In the genomic region with DNA sequence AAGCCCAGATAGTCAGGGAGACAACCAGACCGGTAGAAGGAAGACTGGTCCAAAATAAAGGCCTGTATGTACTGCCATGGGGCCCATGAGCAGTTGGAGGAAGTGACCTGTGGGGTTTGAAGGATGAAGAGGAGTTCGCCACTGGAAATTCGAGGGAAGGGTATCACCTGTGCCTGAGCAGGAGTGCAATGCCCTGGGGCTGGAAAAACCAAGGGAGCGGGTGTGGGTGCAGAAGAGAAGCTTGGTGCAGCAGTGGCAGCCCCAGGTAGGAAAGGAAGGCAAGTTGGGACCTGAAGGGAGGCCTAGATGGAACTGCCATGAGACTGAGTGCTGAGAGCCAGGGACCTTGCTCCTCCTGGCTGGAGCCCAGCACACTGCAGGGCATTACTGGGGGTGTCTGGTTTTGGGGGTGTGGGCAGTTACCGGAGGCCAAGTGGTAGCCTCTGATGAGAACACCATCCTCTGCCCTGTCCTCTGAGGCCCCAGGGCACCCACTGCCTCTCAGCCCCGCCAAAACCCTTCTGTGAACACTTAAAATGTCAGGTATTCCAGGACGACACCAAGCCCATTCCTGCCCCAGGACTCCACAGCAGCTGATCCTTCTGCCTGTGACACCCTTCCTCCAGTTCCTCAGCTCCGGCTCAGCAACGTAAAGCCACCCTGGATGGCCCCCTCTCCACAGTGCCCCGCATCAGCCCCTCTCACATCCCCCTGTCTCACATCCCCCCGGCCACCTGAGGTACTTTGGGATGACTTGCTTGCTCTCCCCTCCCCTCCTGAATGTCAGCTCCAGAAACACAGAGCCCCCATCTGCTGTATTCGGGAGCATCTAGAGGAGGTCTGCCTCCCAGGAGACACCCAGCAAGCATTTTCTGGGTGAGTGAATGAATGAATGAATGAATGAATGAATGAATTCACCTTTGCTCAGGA, we compare ENCODE assay signal across 1 cellular context.
TF ChIP-seq lines count a peak whose summit lies in the region.

No MANE protein-coding gene starts in this region.

TF ChIP-seq in H1, 55 proteins besides CTCF, POLR2A, EP300 and RAD21:
- no peak for TF ChIP-seq CBX5 (IDR thresholded peaks at IDR 0.05; ENCODE audit: low read depth, low read length)
- no peak for TF ChIP-seq FOSL1 (IDR thresholded peaks at IDR 0.05; ENCODE audit: insufficient read depth, low read depth, low read length)
- no peak for TF ChIP-seq RXRA (IDR thresholded peaks at IDR 0.05; ENCODE audit: insufficient read depth, low read depth, low read length)
- no peak for TF ChIP-seq CTBP2 (IDR thresholded peaks at IDR 0.05; ENCODE audit: borderline replicate concordance, insufficient read depth, insufficient read length, low read length)
- no peak for TF ChIP-seq TAF7 (optimal IDR thresholded peaks at IDR 0.05; ENCODE audit: borderline replicate concordance, low read depth, low read length)
- TF ChIP-seq GABPA (IDR thresholded peaks at IDR 0.05; ENCODE audit: borderline replicate concordance, insufficient read depth, low read length): no peak
- no peak for TF ChIP-seq USF2 (IDR thresholded peaks at IDR 0.05; ENCODE audit: low read length)
- no peak for TF ChIP-seq RFX5 (IDR thresholded peaks at IDR 0.05; ENCODE audit: borderline replicate concordance, low read depth, low read length)
- TF ChIP-seq SRF (IDR thresholded peaks at IDR 0.05; ENCODE audit: low read depth, low read length): no peak
- TF ChIP-seq CREB1 (IDR thresholded peaks at IDR 0.05): no peak
- no peak for TF ChIP-seq TCF12 (IDR thresholded peaks at IDR 0.05; ENCODE audit: low read depth, low read length)
- TF ChIP-seq TEAD4 (IDR thresholded peaks at IDR 0.05; ENCODE audit: low read depth, low read length): no peak
- TF ChIP-seq CBX8 (IDR thresholded peaks at IDR 0.05; ENCODE audit: borderline replicate concordance, low read depth, low read length): no peak
- TF ChIP-seq JUN (IDR thresholded peaks at IDR 0.05; ENCODE audit: low read depth, low read length): no peak
- no peak for TF ChIP-seq CHD2 (IDR thresholded peaks at IDR 0.05; ENCODE audit: low read length)
- no peak for TF ChIP-seq BRCA1 (IDR thresholded peaks at IDR 0.05; ENCODE audit: low read depth, low read length)
- no peak for TF ChIP-seq KDM5A (IDR thresholded peaks at IDR 0.05; ENCODE audit: low read length)
- TF ChIP-seq, protein P1, sequence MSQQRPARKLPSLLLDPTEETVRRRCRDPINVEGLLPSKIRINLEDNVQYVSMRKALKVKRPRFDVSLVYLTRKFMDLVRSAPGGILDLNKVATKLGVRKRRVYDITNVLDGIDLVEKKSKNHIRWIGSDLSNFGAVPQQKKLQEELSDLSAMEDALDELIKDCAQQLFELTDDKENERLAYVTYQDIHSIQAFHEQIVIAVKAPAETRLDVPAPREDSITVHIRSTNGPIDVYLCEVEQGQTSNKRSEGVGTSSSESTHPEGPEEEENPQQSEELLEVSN (IDR thresholded peaks at IDR 0.05): no peak
